Comparison of ENCODE assay signal across 20 cellular contexts in genomic region chr6:108501559-108501958, GRCh38. TPM values are rescaled to one million over a fixed set of nuclear protein-coding genes. Genes with fewer than 3 reads are reported as not detected.
DNase-seq lines count a peak whose midpoint lies in the region; ATAC-seq, FAIRE-seq and TF ChIP-seq lines count a peak whose summit lies in the region.
"Had no signal": no experiment of that assay in that cellular context is flagged by ENCODE, and none has a peak within 500 bp of the region (broad histone marks: within the 10 kb centered on the region; RNA-seq: fewer than 3 reads in every experiment).

No MANE protein-coding gene starts in this region.

- POLR2A ChIA-PET in PC-3 (lab: Charles Lee; ENCODE audit: unreplicated experiment), result no interaction called here

- H3K27me3 ChIP-seq in PC-3 (ENCODE audit: low read length), result no peaks in the 10 kb centered on the region
- H3K27me3 ChIP-seq in bronchial epithelial cell (ENCODE audit: control insufficient read depth, insufficient read depth, low read length), result no peaks in the 10 kb centered on the region
- no peaks in the 10 kb centered on the region for H3K27me3 ChIP-seq in osteoblast (ENCODE audit: insufficient read depth, low read length)
- H3K27me3 ChIP-seq: tibial nerve had no signal

- H2AFZ ChIP-seq in PC-3 (ENCODE audit: low read length), result no peak overlapping the region
- no peak overlapping the region for H2AFZ ChIP-seq in osteoblast (ENCODE audit: low read length)

- H3K9me3 ChIP-seq in PC-3 (ENCODE audit: low read length) (no peaks in the 10 kb centered on the region), osteoblast (ENCODE audit: low read depth, low read length) (no peaks in the 10 kb centered on the region)
- H3K9me3 ChIP-seq: tibial nerve had no signal

- H3K36me3 ChIP-seq in PC-3 (ENCODE audit: low read depth, low read length), result no peaks in the 10 kb centered on the region
- no peaks in the 10 kb centered on the region for H3K36me3 ChIP-seq in bronchial epithelial cell (ENCODE audit: control insufficient read depth, insufficient read depth, low read length)
- H3K36me3 ChIP-seq in osteoblast (ENCODE audit: insufficient read depth, low read length), result no peaks in the 10 kb centered on the region

- H3K27ac ChIP-seq in PC-3 (ENCODE audit: low read length) (no peak overlapping the region), osteoblast (ENCODE audit: low read depth, low read length) (no peak overlapping the region)
- H3K27ac ChIP-seq: 22Rv1, C4-2B, tibial nerve had no signal

- H3K4me2 ChIP-seq in PC-3 (ENCODE audit: low read length) (no peak overlapping the region), osteoblast (ENCODE audit: insufficient read depth, low read length) (no peak overlapping the region)
- H3K4me2 ChIP-seq: smooth muscle cell had no signal

- no peak overlapping the region for H3K9ac ChIP-seq in PC-3 (ENCODE audit: low read length)

- peak; percentile 5 for DNase-seq in DMS53 (lab: John Stamatoyannopoulos, UW)
- DNase-seq in DMS53 treated with DMSO at 0.1 percent for 48 hours (lab: John Stamatoyannopoulos, UW; ENCODE audit: unreplicated experiment), result no peak
- peak; percentile 59 for DNase-seq in PC-3
- peak; percentile 47 for DNase-seq in bronchial epithelial cell (ENCODE audit: low read depth)
- DNase-seq in osteoblast (ENCODE audit: insufficient read length, low spot score, missing footprints), result peak; percentile 0
- DNase-seq in NCI-H2081 treated with DMSO at 0.1 percent for 48 hours (lab: John Stamatoyannopoulos, UW), result no peak
- no peak for DNase-seq in DMS79 treated with DMSO at 0.1 percent for 48 hours (lab: John Stamatoyannopoulos, UW)
- DNase-seq in SKM-1 (lab: John Stamatoyannopoulos, UW; ENCODE audit: unreplicated experiment), result no peak
- DNase-seq: activated CD4-positive, alpha-beta memory T cell treated with anti-CD3 and anti-CD28 coated beads, Interleukin-2, amount 10 ng/mL, durations not matched to agents 7 days and 5 days; activated naive CD8-positive, alpha-beta T cell treated with anti-CD3 and anti-CD28 coated beads, Interleukin-2, amount 10 ng/mL, durations not matched to agents 7 days and 5 days; activated T-cell treated with anti-CD3 and anti-CD28 coated beads, Interleukin-2, amount 50 U/mL, for 72 hours; cerebellar nuclear complex; DMS79; natural killer cell; NCI-H524 had no signal

- H3K79me2 ChIP-seq in PC-3 (ENCODE audit: low read length) (no peaks in the 10 kb centered on the region), osteoblast (ENCODE audit: insufficient read depth, low read length) (no peaks in the 10 kb centered on the region)

- intact Hi-C loops in PC-3 (cut with micrococcal nuclease), result no loop called here

- H4K20me1 ChIP-seq in PC-3 (ENCODE audit: low read length) (no peaks in the 10 kb centered on the region), osteoblast (ENCODE audit: insufficient read depth, low read length) (no peaks in the 10 kb centered on the region)

- BruUV-seq in PC-3 (replicated peaks; lab: Mats Ljungman, UMichigan), result no TSS peak

- CTCF ChIA-PET in PC-3 (lab: Charles Lee), result no interaction called here

- H3K9me2 ChIP-seq in PC-3 (replicated peaks; ENCODE audit: low read length), result no peaks in the 10 kb centered on the region

- no peaks in the 10 kb centered on the region for H3F3A ChIP-seq in PC-3 (ENCODE audit: low read length, unreplicated experiment)

- peak; percentile 80 for ATAC-seq in PC-3
- ATAC-seq: activated T-cell treated with anti-CD3 and anti-CD28 coated beads, Interleukin-2, amount 50 U/mL, for 72 hours; natural killer cell; stimulated activated effector memory CD8-positive, alpha-beta T cell treated with anti-CD3 and anti-CD28 coated beads, Interleukin-12 subunit alpha, Interleukin-12 subunit beta, amount 100 ng/mL, for 72 hours had no signal

- H3K4me3 ChIP-seq in PC-3 (ENCODE audit: low read length), result no peak overlapping the region
- no peak overlapping the region for H3K4me3 ChIP-seq in bronchial epithelial cell (ENCODE audit: low read depth, low read length)
- H3K4me3 ChIP-seq in osteoblast (ENCODE audit: insufficient read depth, low read length), result no peak overlapping the region
- H3K4me3 ChIP-seq: smooth muscle cell, tibial nerve had no signal

- H3K4me1 ChIP-seq in PC-3 (ENCODE audit: insufficient read depth, low read length), result peaks cover 5% of the 10 kb centered on the region
- H3K4me1 ChIP-seq in osteoblast (ENCODE audit: insufficient read depth, low read length), result no peaks in the 10 kb centered on the region
- H3K4me1 ChIP-seq: tibial nerve had no signal

- FAIRE-seq in bronchial epithelial cell (lab: Jason Lieb, UNC), result no peak

- TF ChIP-seq CTCF in PC-3 (conservative IDR thresholded peaks at IDR 0.05; ENCODE audit: low read depth, low read length) (no peak), bronchial epithelial cell (IDR thresholded peaks at IDR 0.05; ENCODE audit: insufficient read depth, low read length, severe bottlenecking) (no peak), osteoblast (IDR thresholded peaks at IDR 0.05; ENCODE audit: extremely low read depth, low read depth, low read length) (no peak)

RNA-seq across cellular contexts. Expression of gene FOXO3, which starts 59.2 kb away (rescaled TPM):
- 12.8 and 19.9 TPM in 2 replicates for total RNA-seq in PC-3 (2014; rRNA removed)
- total RNA-seq in bronchial epithelial cell, result 28.7 and 29.3 TPM in 2 replicates
- 52.2 and 53.2 TPM in 2 replicates for total RNA-seq in osteoblast

Comparison
In these comparisons a context has a peak if more than half of its experiments do, and no peak if none do; other contexts are left out.
1. DNase-seq: peak in DMS53 (single experiment), PC-3 (single experiment), bronchial epithelial cell (single experiment) and osteoblast (single experiment); none in DMS53 treated with DMSO at 0.1 percent for 48 hours (single experiment), NCI-H2081 treated with DMSO at 0.1 percent for 48 hours (single experiment), DMS79 treated with DMSO at 0.1 percent for 48 hours (single experiment) and SKM-1 (single experiment).